ENCODE assay signal across 8 cellular contexts in the genomic region with DNA sequence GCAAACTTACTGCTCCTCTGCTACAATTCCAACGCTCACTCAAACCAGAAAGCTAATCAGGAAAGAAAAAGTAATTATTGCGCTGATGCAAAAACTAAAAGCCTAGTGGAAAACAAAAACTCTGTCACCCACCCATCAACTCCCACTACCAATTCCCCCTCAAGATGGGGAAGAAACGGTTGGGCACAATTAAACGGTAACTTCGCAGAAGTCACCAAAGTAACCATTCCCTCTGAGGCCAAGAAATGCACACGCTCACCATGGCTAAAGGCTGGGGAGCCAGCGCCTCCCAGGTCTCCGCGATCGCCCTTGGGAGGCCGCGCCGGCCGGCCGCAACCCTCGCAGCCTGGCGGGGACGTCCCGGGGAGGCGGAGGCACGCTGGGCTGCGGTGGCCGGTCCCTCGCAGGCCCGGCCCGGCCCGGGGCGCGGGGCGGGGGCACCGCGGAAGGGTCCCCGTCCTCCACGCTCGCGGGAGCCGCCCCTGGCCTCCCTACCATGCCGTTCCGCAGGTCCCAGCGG. TPM values are rescaled to one million over a fixed set of nuclear protein-coding genes. Genes with fewer than 3 reads are reported as not detected.
A peak's percentile ranks its signal among the peaks of the same experiment; 100 is the strongest.
DNase-seq lines count a peak whose midpoint lies in the region; ATAC-seq and TF ChIP-seq lines count a peak whose summit lies in the region.

No MANE protein-coding gene starts in this region.

- peak overlapping the region; percentile 97 for H3K4me3 Mint-ChIP-seq in activated naive CD8-positive, alpha-beta T cell treated with anti-CD3 and anti-CD28 coated beads for 36 hours
- peak overlapping the region; percentile 98 for H3K4me3 Mint-ChIP-seq in progenitor cell of endocrine pancreas (ENCODE audit: low read depth)

- DNase-seq in ELR (ENCODE audit: low read depth) (peak; percentile 44), left ventricle myocardium superior (no peak), progenitor cell of endocrine pancreas (ENCODE audit: low spot score, unreplicated experiment) (no peak)
- no peak for DNase-seq in activated naive CD8-positive, alpha-beta T cell treated with anti-CD3 and anti-CD28 coated beads for 36 hours
- no peak for DNase-seq in stimulated activated CD4-positive, alpha-beta T cell treated with anti-CD3 and anti-CD28 coated beads, Interleukin-15, amount 100 ng/mL, for 24 hours
- no peak for DNase-seq in stimulated activated CD4-positive, alpha-beta T cell treated with anti-CD3 and anti-CD28 coated beads, Interleukin-2, amount 100 ng/mL, for 24 hours

- H3K9me3 Mint-ChIP-seq in activated naive CD8-positive, alpha-beta T cell treated with anti-CD3 and anti-CD28 coated beads for 36 hours, result no peaks in the 10 kb centered on the region
- H3K9me3 Mint-ChIP-seq in progenitor cell of endocrine pancreas (ENCODE audit: low read depth), result no peaks in the 10 kb centered on the region

- ATAC-seq in GM21423 (IDR thresholded peaks at IDR 0.05; ENCODE audit: unreplicated experiment) (peak; percentile 36), left ventricle myocardium superior (peak; percentile 67)

- peaks cover 18% of the 10 kb centered on the region for H3K4me1 ChIP-seq in HUES48 (ENCODE audit: control insufficient read depth, insufficient read depth, low read length)

- no peak for TF ChIP-seq CTCF in progenitor cell of endocrine pancreas (IDR thresholded peaks at IDR 0.05; ENCODE audit: unreplicated experiment)

- peak overlapping the region; percentile 97 for H3K4me3 ChIP-seq in HUES48 (ENCODE audit: low read depth, low read length)

- peaks cover 3% of the 10 kb centered on the region for H3K27me3 Mint-ChIP-seq in activated naive CD8-positive, alpha-beta T cell treated with anti-CD3 and anti-CD28 coated beads for 36 hours
- no peaks in the 10 kb centered on the region for H3K27me3 Mint-ChIP-seq in progenitor cell of endocrine pancreas

- no peaks in the 10 kb centered on the region for H3K9me3 ChIP-seq in HUES48 (ENCODE audit: control insufficient read depth, insufficient read depth, low read length)

- H3K4me1 Mint-ChIP-seq in activated naive CD8-positive, alpha-beta T cell treated with anti-CD3 and anti-CD28 coated beads for 36 hours, result peaks cover 24% of the 10 kb centered on the region
- H3K4me1 Mint-ChIP-seq in progenitor cell of endocrine pancreas (ENCODE audit: low read depth), result peaks cover 13% of the 10 kb centered on the region

- peak overlapping the region; percentile 99 for H3K27ac ChIP-seq in HUES48 (ENCODE audit: low read depth, low read length)

- H3K27ac Mint-ChIP-seq in activated naive CD8-positive, alpha-beta T cell treated with anti-CD3 and anti-CD28 coated beads for 36 hours, result peak overlapping the region; percentile 93
- H3K27ac Mint-ChIP-seq in progenitor cell of endocrine pancreas, result peak overlapping the region; percentile 99

- peaks cover 25% of the 10 kb centered on the region for H3K36me3 ChIP-seq in HUES48 (ENCODE audit: control insufficient read depth, insufficient read depth, low read length)

- intact Hi-C loops in left ventricle myocardium superior (cut with micrococcal nuclease), result no loop called here

- H3K9ac ChIP-seq in HUES48 (ENCODE audit: low read depth, low read length), result peak overlapping the region; percentile 98

- peaks cover 15% of the 10 kb centered on the region for H3K36me3 Mint-ChIP-seq in activated naive CD8-positive, alpha-beta T cell treated with anti-CD3 and anti-CD28 coated beads for 36 hours
- no peaks in the 10 kb centered on the region for H3K36me3 Mint-ChIP-seq in progenitor cell of endocrine pancreas (ENCODE audit: insufficient read depth)

- H3K27me3 ChIP-seq in HUES48 (ENCODE audit: control insufficient read depth, insufficient read depth, low read length), result no peaks in the 10 kb centered on the region

RNA-seq across cellular contexts. Expression of gene SLTM, which starts 0.6 kb away (rescaled TPM):
- total RNA-seq in activated naive CD8-positive, alpha-beta T cell treated with anti-CD3 and anti-CD28 coated beads for 36 hours, result 100 to 1,000 TPM in 1 of 2 experiments, 10 to 100 TPM in 1; 93.1 to 103 TPM
- 43.8 TPM for total RNA-seq in left ventricle myocardium superior
- 144 and 151 TPM in 2 replicates for total RNA-seq in progenitor cell of endocrine pancreas

RNA-seq across cellular contexts. Expression of gene RNF111, which starts 54.6 kb away (rescaled TPM):
- total RNA-seq in activated naive CD8-positive, alpha-beta T cell treated with anti-CD3 and anti-CD28 coated beads for 36 hours, result 10 to 100 TPM; 19.9 to 23.1 TPM
- total RNA-seq in left ventricle myocardium superior (23.1 TPM), progenitor cell of endocrine pancreas (39.0 and 40.1 TPM in 2 replicates)
